9 cellular contexts compared by ENCODE assay signal in genomic region chr6:3247255-3248146, GRCh38. TPM values are rescaled to one million over a fixed set of nuclear protein-coding genes. Genes with fewer than 3 reads are reported as not detected.
A peak's percentile ranks its signal among the peaks of the same experiment; 100 is the strongest.
DNase-seq lines count a peak whose midpoint lies in the region; ATAC-seq and TF ChIP-seq lines count a peak whose summit lies in the region.
"Had no signal": no experiment of that assay in that cellular context is flagged by ENCODE, and none has a peak within 500 bp of the region (broad histone marks: within the 10 kb centered on the region; RNA-seq: fewer than 3 reads in every experiment).

No MANE protein-coding gene starts in this region.

- peak overlapping the region; percentile 1 for H3K4me3 Mint-ChIP-seq in endothelial cell (ENCODE audit: unreplicated experiment)
- H3K4me3 Mint-ChIP-seq in CD8-positive, alpha-beta memory T cell: no peak overlapping the region

- peaks cover 2% of the 10 kb centered on the region for H3K27me3 Mint-ChIP-seq in endothelial cell (ENCODE audit: unreplicated experiment)
- peaks cover 25 to 64% of the 10 kb centered on the region in 2 donors for H3K27me3 Mint-ChIP-seq in CD8-positive, alpha-beta memory T cell

- no peaks in the 10 kb centered on the region for H3K9me3 Mint-ChIP-seq in endothelial cell (ENCODE audit: unreplicated experiment)
- H3K9me3 Mint-ChIP-seq in CD8-positive, alpha-beta memory T cell: peaks cover 0 to 2% (median 0%) of the 10 kb centered on the region in 5 donors

- peaks cover 4% of the 10 kb centered on the region for H3K27me3 ChIP-seq in CD8-positive, alpha-beta memory T cell (ENCODE audit: insufficient read depth, low read length, poor library complexity, severe bottlenecking)

- no peaks in the 10 kb centered on the region for H3K36me3 ChIP-seq in CD8-positive, alpha-beta memory T cell (ENCODE audit: insufficient read depth, low read length)

- TF ChIP-seq CTCF in AG04449 (IDR thresholded peaks at IDR 0.05; ENCODE audit: insufficient read depth, low read length, missing control alignments): no peak
- no peak for TF ChIP-seq CTCF in endothelial cell (IDR thresholded peaks at IDR 0.05; ENCODE audit: unreplicated experiment)

- CTCF ChIA-PET in AG04449 (lab: Yijun Ruan, JAX): interaction anchor here (0.8 to 13.3 kb wide), 16 partner anchors 10 to 766 kb away, joined by 3 to 221 read pairs (median 4); partner anchors contain the start of genes BPHL, PSMG4 and TUBB2A
- CTCF ChIA-PET in CD8-positive, alpha-beta memory T cell (lab: Charles Lee): interaction anchor here (0.8 to 1.5 kb wide), 2 partner anchors 18 to 34 kb away, joined by 3 read pairs; no protein-coding TSS in a partner anchor

- peak; percentile 79 for DNase-seq in AG04449 (ENCODE audit: low read depth, low spot score)
- DNase-seq in NCI-H226: peak; percentile 75
- no peak for DNase-seq in endothelial cell (ENCODE audit: low spot score)
- DNase-seq in mucosa of gallbladder (ENCODE audit: low spot score): peak; percentile 66
- no peak for DNase-seq in CD8-positive, alpha-beta memory T cell

- H3K9me3 ChIP-seq in CD8-positive, alpha-beta memory T cell (ENCODE audit: low read length): no peaks in the 10 kb centered on the region

- POLR2A ChIA-PET in AG04449 (lab: Yijun Ruan, JAX): interaction anchor here (0.5 to 3.7 kb wide), 14 partner anchors 10 to 272 kb away, joined by 3 to 42 read pairs (median 4); partner anchors contain the start of genes PSMG4 and TUBB2A
- POLR2A ChIA-PET in CD8-positive, alpha-beta memory T cell (lab: Charles Lee): no interaction called here

- peaks cover 7% of the 10 kb centered on the region for H3K4me1 ChIP-seq in CD8-positive, alpha-beta memory T cell (ENCODE audit: insufficient read depth, low read length)

- H3K4me1 Mint-ChIP-seq in endothelial cell (ENCODE audit: unreplicated experiment): no peaks in the 10 kb centered on the region
- H3K4me1 Mint-ChIP-seq in CD8-positive, alpha-beta memory T cell: peaks cover 5 to 12% (median 11%) of the 10 kb centered on the region in 3 donors

- no peak for ATAC-seq in HG02938 (IDR thresholded peaks at IDR 0.05; ENCODE audit: unreplicated experiment)
- ATAC-seq in HG03565 (IDR thresholded peaks at IDR 0.05; ENCODE audit: unreplicated experiment): no peak
- no peak for ATAC-seq in HG03571 (IDR thresholded peaks at IDR 0.05; ENCODE audit: unreplicated experiment)

- peak overlapping the region; percentile 39 for H3K4me3 ChIP-seq in AG04449 (ENCODE audit: low read depth, low read length)
- no peak overlapping the region for H3K4me3 ChIP-seq in CD8-positive, alpha-beta memory T cell (ENCODE audit: low read length)

- no peak overlapping the region for H3K27ac Mint-ChIP-seq in endothelial cell (ENCODE audit: unreplicated experiment)
- no peak overlapping the region for H3K27ac Mint-ChIP-seq in CD8-positive, alpha-beta memory T cell

- H3K36me3 Mint-ChIP-seq in endothelial cell (ENCODE audit: low read depth, unreplicated experiment): no peaks in the 10 kb centered on the region
- peaks cover 0 to 5% (median 3%) of the 10 kb centered on the region in 3 donors for H3K36me3 Mint-ChIP-seq in CD8-positive, alpha-beta memory T cell

- no peak overlapping the region for H3K27ac ChIP-seq in CD8-positive, alpha-beta memory T cell (ENCODE audit: low read depth, low read length)

RNA-seq across cellular contexts. Expression of gene PSMG4, which starts 11.2 kb away (rescaled TPM):
- total RNA-seq in endothelial cell (ENCODE audit: unreplicated experiment) (9.7 TPM), mucosa of gallbladder (19.3 TPM)
- total RNA-seq in CD8-positive, alpha-beta memory T cell: 10 to 100 TPM; 24.4 to 25.2 TPM
- polyA plus RNA-seq in CD8-positive, alpha-beta memory T cell: 50.4 TPM

RNA-seq across cellular contexts. Expression of gene TUBB2B, which starts 20.0 kb away (rescaled TPM):
- total RNA-seq in endothelial cell (ENCODE audit: unreplicated experiment) (93.2 TPM), mucosa of gallbladder (24.5 TPM)
- total RNA-seq in CD8-positive, alpha-beta memory T cell: under 1 TPM in 1 of 2 experiments, not detected in 1; 0.13 TPM
- 0.59 TPM for polyA plus RNA-seq in CD8-positive, alpha-beta memory T cell
- total RNA-seq: activated CD8-positive, alpha-beta memory T cell treated with anti-CD3 and anti-CD28 coated beads for 36 hours had no signal

Comparison
In these comparisons a context has a peak if more than half of its experiments do, and no peak if none do; other contexts are left out.
1. DNase-seq: peak in AG04449 (single experiment), NCI-H226 (single experiment) and mucosa of gallbladder (single experiment); none in endothelial cell (single experiment) and CD8-positive, alpha-beta memory T cell (0 of 5).
2. RNA of gene TUBB2B, which starts 20.0 kb away (total RNA-seq): 93.2 TPM in endothelial cell (single experiment) and 24.5 TPM in mucosa of gallbladder (single experiment); 0.13 TPM in CD8-positive, alpha-beta memory T cell; every median in the first group is over 10 times any median in the second.